1 cellular context compared by ENCODE assay signal in the genomic region with DNA sequence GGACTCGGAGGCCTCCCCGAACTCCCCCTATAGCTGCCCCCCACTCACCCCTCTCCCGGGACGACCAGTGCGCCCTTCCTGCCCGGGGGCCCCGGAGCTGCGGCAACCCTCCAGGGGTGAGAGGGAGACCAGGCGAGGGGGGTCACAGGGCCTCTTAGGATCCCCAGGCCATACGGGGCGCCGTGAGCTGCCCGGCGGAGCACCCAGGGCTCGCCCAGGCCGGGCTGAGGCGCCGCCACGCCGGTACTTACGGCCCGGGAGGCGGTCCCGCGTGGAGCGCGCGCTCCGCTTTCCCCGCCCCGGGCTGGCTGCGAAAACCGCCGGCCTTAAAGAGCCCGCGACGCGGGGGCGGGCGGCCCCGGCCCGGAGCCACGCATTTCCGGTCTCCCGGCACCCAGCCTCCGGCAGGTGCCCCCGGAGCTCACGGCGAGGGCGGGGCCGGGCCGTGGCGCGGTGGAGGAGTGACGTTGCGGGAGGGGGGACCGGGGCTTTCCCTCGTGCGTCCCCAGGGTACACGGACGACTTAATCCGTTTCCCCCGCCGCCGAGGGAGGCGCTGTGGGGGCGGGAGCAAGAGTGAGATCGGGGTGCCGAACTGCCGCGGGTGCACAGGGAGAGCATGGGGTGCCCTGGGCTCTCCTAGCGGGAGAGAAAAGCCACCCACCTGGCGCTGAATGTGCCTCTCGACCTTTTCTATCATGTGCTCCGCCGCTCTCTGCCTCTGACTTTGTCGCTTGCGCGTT.
TF ChIP-seq lines count a peak whose summit lies in the region.

Gene METTL21A, minus strand, starts transcription at position 381 of the 742 bp plus-strand sequence. CDS start 1,019 bp downstream, outside the sequence.

TF ChIP-seq in H1, 55 proteins besides CTCF, POLR2A, EP300 and RAD21:
- no peak for TF ChIP-seq SP4 (IDR thresholded peaks at IDR 0.05; ENCODE audit: low read length)
- no peak for TF ChIP-seq ATF3 (IDR thresholded peaks at IDR 0.05; ENCODE audit: insufficient read depth, low read depth, low read length)
- TF ChIP-seq SUZ12 (IDR thresholded peaks at IDR 0.05; ENCODE audit: low read length) = no peak
- peak; percentile 23 for TF ChIP-seq ASH2L (IDR thresholded peaks at IDR 0.05; ENCODE audit: low read length)
- no peak for TF ChIP-seq TEAD4 (IDR thresholded peaks at IDR 0.05; ENCODE audit: low read depth, low read length)
- TF ChIP-seq GTF2F1 (IDR thresholded peaks at IDR 0.05; ENCODE audit: borderline replicate concordance, low read depth, low read length) = no peak
- no peak for TF ChIP-seq YY1 (IDR thresholded peaks at IDR 0.05; ENCODE audit: low read depth, low read length)
- peak; percentile 91 for TF ChIP-seq KDM4A (IDR thresholded peaks at IDR 0.05; ENCODE audit: low read depth, low read length, severe bottlenecking)
- peak; percentile 67 for TF ChIP-seq POLR2AphosphoS5 (IDR thresholded peaks at IDR 0.05; ENCODE audit: low read depth, low read length)
- TF ChIP-seq BCL11A (IDR thresholded peaks at IDR 0.05; ENCODE audit: low read depth in 2 of 2, low read length in 2 of 2) = no peak
- no peak for TF ChIP-seq MAFK (IDR thresholded peaks at IDR 0.05; ENCODE audit: low read depth, low read length)
- TF ChIP-seq CHD2 (IDR thresholded peaks at IDR 0.05; ENCODE audit: low read length) = no peak
- no peak for TF ChIP-seq RNF2 (IDR thresholded peaks at IDR 0.05; ENCODE audit: borderline replicate concordance, low read depth, low read length, missing control alignments, poor library complexity, severe bottlenecking)
- no peak; the same call in 1 of the 2 replicates for TF ChIP-seq E2F6 (IDR thresholded peaks at IDR 0.05)
- TF ChIP-seq NANOG (IDR thresholded peaks at IDR 0.05; ENCODE audit: insufficient read depth, low read depth, low read length, poor library complexity, severe bottlenecking) = no peak
- no peak for TF ChIP-seq CTBP2 (IDR thresholded peaks at IDR 0.05; ENCODE audit: borderline replicate concordance, insufficient read depth, insufficient read length, low read length)
- TF ChIP-seq FOSL1 (IDR thresholded peaks at IDR 0.05; ENCODE audit: insufficient read depth, low read depth, low read length) = no peak
- no peak for TF ChIP-seq EZH2 (IDR thresholded peaks at IDR 0.05; ENCODE audit: low read depth, low read length, severe bottlenecking)
- TF ChIP-seq SP2 (IDR thresholded peaks at IDR 0.05; ENCODE audit: low read length) = no peak
- no peak for TF ChIP-seq CBX5 (IDR thresholded peaks at IDR 0.05; ENCODE audit: low read depth, low read length)
- no peak for TF ChIP-seq JUND (IDR thresholded peaks at IDR 0.05; ENCODE audit: low read length)
- TF ChIP-seq TCF12 (IDR thresholded peaks at IDR 0.05; ENCODE audit: low read depth, low read length) = no peak
- no peak for TF ChIP-seq BRCA1 (IDR thresholded peaks at IDR 0.05; ENCODE audit: low read depth, low read length)
- TF ChIP-seq PHF8 (conservative IDR thresholded peaks at IDR 0.05; ENCODE audit: low read depth, low read length) = peak; percentile 63
- no peak for TF ChIP-seq HDAC6 (IDR thresholded peaks at IDR 0.05; ENCODE audit: low read depth, low read length)
- no peak for TF ChIP-seq ZNF274 (IDR thresholded peaks at IDR 0.05; ENCODE audit: borderline replicate concordance, extremely low read depth, low read length)
- TF ChIP-seq CEBPB (IDR thresholded peaks at IDR 0.05; ENCODE audit: low read depth, low read length) = no peak
- TF ChIP-seq SIX5 (IDR thresholded peaks at IDR 0.05; ENCODE audit: low read depth, low read length) = no peak
- no peak for TF ChIP-seq SRF (IDR thresholded peaks at IDR 0.05; ENCODE audit: low read depth, low read length)
- TF ChIP-seq RFX5 (IDR thresholded peaks at IDR 0.05; ENCODE audit: borderline replicate concordance, low read depth, low read length) = no peak
- TF ChIP-seq KDM5A (IDR thresholded peaks at IDR 0.05; ENCODE audit: low read length) = no peak
- TF ChIP-seq CHD7 (IDR thresholded peaks at IDR 0.05; ENCODE audit: insufficient replicate concordance, low read length) = no peak
- 0 out of 4 replicates have a peak, but pooled peaks of 1 of the 2 experiments have one; percentile 20 for TF ChIP-seq HDAC2 (IDR thresholded peaks at IDR 0.05; ENCODE audit: borderline replicate concordance in 1 of 2, low read depth in 2 of 2, low read length in 2 of 2)
- TF ChIP-seq KDM1A (IDR thresholded peaks at IDR 0.05; ENCODE audit: borderline replicate concordance, low read length) = 0 out of 2 replicates have a peak, but pooled peaks have one; percentile 5
- peak; percentile 74; the same call in 1 of the 2 replicates for TF ChIP-seq CREB1 (IDR thresholded peaks at IDR 0.05)
- TF ChIP-seq TAF7 (optimal IDR thresholded peaks at IDR 0.05; ENCODE audit: borderline replicate concordance, low read depth, low read length) = peak; percentile 50
- peak; percentile 91; the same call in 1 of the 2 replicates for TF ChIP-seq EGR1 (IDR thresholded peaks at IDR 0.05; ENCODE audit: borderline replicate concordance, low read depth, low read length)
- TF ChIP-seq, protein P1, sequence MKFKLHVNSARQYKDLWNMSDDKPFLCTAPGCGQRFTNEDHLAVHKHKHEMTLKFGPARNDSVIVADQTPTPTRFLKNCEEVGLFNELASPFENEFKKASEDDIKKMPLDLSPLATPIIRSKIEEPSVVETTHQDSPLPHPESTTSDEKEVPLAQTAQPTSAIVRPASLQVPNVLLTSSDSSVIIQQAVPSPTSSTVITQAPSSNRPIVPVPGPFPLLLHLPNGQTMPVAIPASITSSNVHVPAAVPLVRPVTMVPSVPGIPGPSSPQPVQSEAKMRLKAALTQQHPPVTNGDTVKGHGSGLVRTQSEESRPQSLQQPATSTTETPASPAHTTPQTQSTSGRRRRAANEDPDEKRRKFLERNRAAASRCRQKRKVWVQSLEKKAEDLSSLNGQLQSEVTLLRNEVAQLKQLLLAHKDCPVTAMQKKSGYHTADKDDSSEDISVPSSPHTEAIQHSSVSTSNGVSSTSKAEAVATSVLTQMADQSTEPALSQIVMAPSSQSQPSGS (IDR thresholded peaks at IDR 0.05; ENCODE audit: low read length) = no peak
- no peak for TF ChIP-seq USF2 (IDR thresholded peaks at IDR 0.05; ENCODE audit: low read length)
- no peak for TF ChIP-seq CBX8 (IDR thresholded peaks at IDR 0.05; ENCODE audit: borderline replicate concordance, low read depth, low read length)
- no peak for TF ChIP-seq POU5F1 (IDR thresholded peaks at IDR 0.05; ENCODE audit: low read depth, low read length)
- no peak for TF ChIP-seq CHD1 (IDR thresholded peaks at IDR 0.05; ENCODE audit: low read depth, low read length)
- 0 out of 2 replicates have a peak, but pooled peaks have one; percentile 13 for TF ChIP-seq RBBP5 (IDR thresholded peaks at IDR 0.05; ENCODE audit: borderline replicate concordance, low read depth, low read length)
- peak; percentile 87 for TF ChIP-seq SAP30 (IDR thresholded peaks at IDR 0.05; ENCODE audit: insufficient read depth, insufficient replicate concordance, low read length)
- TF ChIP-seq SP1 (IDR thresholded peaks at IDR 0.05; ENCODE audit: low read depth, low read length) = no peak
- TF ChIP-seq JUN (IDR thresholded peaks at IDR 0.05; ENCODE audit: low read depth, low read length) = no peak
- no peak for TF ChIP-seq BACH1 (IDR thresholded peaks at IDR 0.05; ENCODE audit: low read length)
- no peak for TF ChIP-seq SIRT6 (IDR thresholded peaks at IDR 0.05; ENCODE audit: low read length)
- peak; percentile 47; the same call in 1 of the 2 replicates for TF ChIP-seq TAF1 (IDR thresholded peaks at IDR 0.05; ENCODE audit: low read depth, low read length)
- no peak for TF ChIP-seq RXRA (IDR thresholded peaks at IDR 0.05; ENCODE audit: insufficient read depth, low read depth, low read length)
- peak in 1 of 2 experiments; percentile 22; a peak in 1 of 4 replicates for TF ChIP-seq SIN3A (conservative IDR thresholded peaks at IDR 0.05 in 1 of 2, IDR thresholded peaks at IDR 0.05 in 1 of 2; ENCODE audit: low read depth in 1 of 2, low read length in 2 of 2)
- TF ChIP-seq GABPA (IDR thresholded peaks at IDR 0.05; ENCODE audit: borderline replicate concordance, insufficient read depth, low read length) = no peak
- no peak for TF ChIP-seq NRF1 (IDR thresholded peaks at IDR 0.05; ENCODE audit: low read depth, low read length)
- TF ChIP-seq TBP (IDR thresholded peaks at IDR 0.05; ENCODE audit: low read depth, low read length) = 0 out of 2 replicates have a peak, but pooled peaks have one; percentile 15
- TF ChIP-seq MAX (IDR thresholded peaks at IDR 0.05) = peak; percentile 73; the same call in 1 of the 2 replicates
TF ChIP-seq in H1: peak in this region for 15.
